In genomic region chr1:220431840-220432239, GRCh38 we compare ENCODE assay signal across 16 cellular contexts.
DNase-seq lines count a peak whose midpoint lies in the region; ATAC-seq and TF ChIP-seq lines count a peak whose summit lies in the region.
"Had no signal": no experiment of that assay in that cellular context is flagged by ENCODE, and none has a peak within 500 bp of the region (broad histone marks: within the 10 kb centered on the region; RNA-seq: fewer than 3 reads in every experiment).

No MANE protein-coding gene starts in this region.

- DNase-seq in NCI-H2029 (lab: John Stamatoyannopoulos, UW) = peak; percentile 51
- DNase-seq in SHP77 (lab: John Stamatoyannopoulos, UW) = peak; percentile 28 to 31
- DNase-seq in myocyte (ENCODE audit: low read depth) = peak; percentile 9
- DNase-seq in upper lobe of right lung = no peak
- no peak for DNase-seq in NCI-H128 (lab: John Stamatoyannopoulos, UW; ENCODE audit: unreplicated experiment)
- no peak for DNase-seq in NCI-H510A (lab: John Stamatoyannopoulos, UW)
- DNase-seq in NCI-H2107 treated with DMSO at 0.1 percent for 48 hours (lab: John Stamatoyannopoulos, UW; ENCODE audit: unreplicated experiment) = no peak
- DNase-seq: CD4-positive, alpha-beta T cell; COR-L47; Kasumi-1; NCI-H1417 treated with DMSO at 0.1 percent for 48 hours; NCI-H1930; NCI-H2171; NCI-H526; T-helper 1 cell had no signal

- TF ChIP-seq CTCF in upper lobe of right lung (IDR thresholded peaks at IDR 0.05) = no peak

- no peaks in the 10 kb centered on the region for H3K27me3 ChIP-seq in upper lobe of right lung
- H3K27me3 ChIP-seq: BLaER1 had no signal

- peak; percentile 20 for ATAC-seq in upper lobe of right lung

- intact Hi-C loops in upper lobe of right lung (cut with DNase I) = no loop called here

- no peaks in the 10 kb centered on the region for H3K9me3 ChIP-seq in upper lobe of right lung
- H3K9me3 ChIP-seq: BLaER1 had no signal

- H3K36me3 ChIP-seq in upper lobe of right lung = no peaks in the 10 kb centered on the region
- H3K36me3 ChIP-seq: BLaER1 had no signal

- H3K4me3 ChIP-seq in upper lobe of right lung = no peak overlapping the region
- H3K4me3 ChIP-seq: BLaER1 had no signal

- H3K4me1 ChIP-seq in upper lobe of right lung = no peaks in the 10 kb centered on the region
- H3K4me1 ChIP-seq: BLaER1 had no signal

- no peak overlapping the region for H3K27ac ChIP-seq in upper lobe of right lung
- H3K27ac ChIP-seq: BLaER1 had no signal

Comparison
In these comparisons a context has a peak if more than half of its experiments do, and no peak if none do; other contexts are left out.
1. DNase-seq: peak in NCI-H2029 (single experiment), SHP77 (2 of 2) and myocyte (single experiment); none in upper lobe of right lung (single experiment), NCI-H128 (single experiment), NCI-H510A (single experiment) and NCI-H2107 treated with DMSO at 0.1 percent for 48 hours (single experiment).